14 cellular contexts compared by ENCODE assay signal in the genomic region with DNA sequence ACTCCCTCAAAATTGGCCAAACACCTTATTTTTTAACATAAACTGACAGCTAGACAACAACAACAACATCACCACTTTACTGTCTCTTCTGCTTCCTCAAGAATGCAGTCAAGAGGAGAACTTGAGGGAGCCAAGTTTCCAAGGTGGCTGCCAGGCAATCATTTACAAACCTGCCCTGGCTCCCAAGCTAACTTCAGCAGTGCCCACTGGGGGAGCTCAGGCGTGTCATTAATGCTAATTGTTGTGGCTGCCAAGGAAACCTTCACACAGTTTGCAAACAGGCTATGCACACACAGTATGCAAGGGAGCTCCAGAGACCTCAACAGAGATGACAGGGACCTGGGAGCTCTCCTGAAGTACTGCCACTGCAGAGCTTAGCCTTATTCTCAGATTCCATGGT. TPM values are rescaled to one million over a fixed set of nuclear protein-coding genes. Genes with fewer than 3 reads are reported as not detected.
DNase-seq lines count a peak whose midpoint lies in the region; ATAC-seq and TF ChIP-seq lines count a peak whose summit lies in the region.
"Had no signal": no experiment of that assay in that cellular context is flagged by ENCODE, and none has a peak within 500 bp of the region (broad histone marks: within the 10 kb centered on the region; RNA-seq: fewer than 3 reads in every experiment).

No MANE protein-coding gene starts in this region.

- H3K4me2 ChIP-seq in mesendoderm (ENCODE audit: low read length), result no peak overlapping the region

- no peak overlapping the region for H4K8ac ChIP-seq in mesendoderm (ENCODE audit: low read depth, low read length)

- H3K4me1 ChIP-seq in mesendoderm (ENCODE audit: control insufficient read depth, low read depth, low read length), result peaks cover 6% of the 10 kb centered on the region

- H3K4me3 ChIP-seq in AG10803 (ENCODE audit: low read length), result peak overlapping the region; percentile 17; the same call in 1 of the 2 replicates
- no peak overlapping the region for H3K4me3 ChIP-seq in astrocyte of the spinal cord (ENCODE audit: low read depth, low read length)
- H3K4me3 ChIP-seq in mesendoderm (ENCODE audit: low read length), result no peak overlapping the region

- no peak overlapping the region for H3K4ac ChIP-seq in mesendoderm (ENCODE audit: low read depth, low read length)

- H3K9ac ChIP-seq in mesendoderm (ENCODE audit: low read length), result no peak overlapping the region

- no peak overlapping the region for H2BK15ac ChIP-seq in mesendoderm (replicated peaks; ENCODE audit: low read depth)

- H3K23ac ChIP-seq in mesendoderm (ENCODE audit: low read length), result no peak overlapping the region

- H3K36me3 ChIP-seq in mesendoderm (ENCODE audit: control insufficient read depth, insufficient read depth, low read length), result no peaks in the 10 kb centered on the region

- no CpG with 5 or more reads among the region's 1 CpG for WGBS in mesendoderm (ENCODE audit: extremely low coverage, insufficient coverage, low lambda C conversion rate)

- H3K9me3 Mint-ChIP-seq in activated T-helper 17 cell treated with anti-CD3 and anti-CD28 coated beads, Interleukin-2, amount 50 U/mL, for 72 hours, result no peaks in the 10 kb centered on the region
- H3K9me3 Mint-ChIP-seq: stimulated activated effector memory CD8-positive, alpha-beta T cell treated with anti-CD3 and anti-CD28 coated beads, Interleukin-12 subunit alpha, Interleukin-12 subunit beta, amount 100 ng/mL, for 72 hours had no signal

- TF ChIP-seq CTCF in AG10803 (conservative IDR thresholded peaks at IDR 0.05; ENCODE audit: low read length) (no peak), astrocyte of the spinal cord (IDR thresholded peaks at IDR 0.05; ENCODE audit: low read depth, low read length) (no peak)

- H3K27ac ChIP-seq in mesendoderm (ENCODE audit: low read depth, low read length), result no peak overlapping the region

- H3K4me3 Mint-ChIP-seq in activated T-helper 17 cell treated with anti-CD3 and anti-CD28 coated beads, Interleukin-2, amount 50 U/mL, for 72 hours, result no peak overlapping the region

- H3K4me1 Mint-ChIP-seq in activated T-helper 17 cell treated with anti-CD3 and anti-CD28 coated beads, Interleukin-2, amount 50 U/mL, for 72 hours, result peaks cover 5% of the 10 kb centered on the region

- in situ Hi-C loops in astrocyte of the spinal cord (cut with HindIII; ENCODE audit: low sequenced_read_pairs), result no loop called here

- no peak overlapping the region for H3K18ac ChIP-seq in mesendoderm (ENCODE audit: low read length)

- no peak overlapping the region for H4K5ac ChIP-seq in mesendoderm (ENCODE audit: low read length)

- no peak for ATAC-seq in activated T-helper 17 cell treated with anti-CD3 and anti-CD28 coated beads, Interleukin-2, amount 50 U/mL, for 72 hours (replicated peaks)
- no peak for ATAC-seq in HG03025 (IDR thresholded peaks at IDR 0.05; ENCODE audit: low FRiP score, unreplicated experiment)
- ATAC-seq: stimulated activated effector memory CD8-positive, alpha-beta T cell treated with anti-CD3 and anti-CD28 coated beads, Interleukin-12 subunit alpha, Interleukin-12 subunit beta, amount 100 ng/mL, for 72 hours had no signal

- H3K79me1 ChIP-seq in mesendoderm (ENCODE audit: low read length), result peaks cover 7% of the 10 kb centered on the region

- DNase-seq in AG10803 (ENCODE audit: low read depth), result peak; percentile 17
- peak; percentile 22 for DNase-seq in HT-29 (ENCODE audit: low spot score)
- peak; percentile 19 for DNase-seq in astrocyte of the spinal cord (ENCODE audit: low read depth, low spot score)
- peak; percentile 94 for DNase-seq in mesendoderm
- DNase-seq in NOMO-1 treated with dmso at 0.1 percent for 144 hours (lab: John Stamatoyannopoulos, UW; ENCODE audit: unreplicated experiment), result no peak
- no peak for DNase-seq in GM03348 (ENCODE audit: low spot score)
- DNase-seq: activated CD4-positive, alpha-beta T cell treated with anti-CD3 and anti-CD28 coated beads, Interleukin-2, amount 50 U/mL, for 48 hours; amniotic stem cell; DND-41 had no signal

- H2BK5ac ChIP-seq in mesendoderm (ENCODE audit: low read length), result no peak overlapping the region

- no peak overlapping the region for H2BK120ac ChIP-seq in mesendoderm (ENCODE audit: low read depth, low read length)

- no peak overlapping the region for H3K56ac ChIP-seq in mesendoderm (ENCODE audit: low read length)

- no peaks in the 10 kb centered on the region for H3K79me2 ChIP-seq in mesendoderm (ENCODE audit: control insufficient read depth, insufficient read depth, low read length)

- H2AK5ac ChIP-seq in mesendoderm (ENCODE audit: low read length), result no peak overlapping the region

- H3K27me3 Mint-ChIP-seq in activated T-helper 17 cell treated with anti-CD3 and anti-CD28 coated beads, Interleukin-2, amount 50 U/mL, for 72 hours, result peaks cover 37% of the 10 kb centered on the region

- no peak overlapping the region for H3K27ac Mint-ChIP-seq in activated T-helper 17 cell treated with anti-CD3 and anti-CD28 coated beads, Interleukin-2, amount 50 U/mL, for 72 hours
- H3K27ac Mint-ChIP-seq: stimulated activated effector memory CD8-positive, alpha-beta T cell treated with anti-CD3 and anti-CD28 coated beads, Interleukin-12 subunit alpha, Interleukin-12 subunit beta, amount 100 ng/mL, for 72 hours had no signal

- H3K27me3 ChIP-seq in mesendoderm (ENCODE audit: insufficient read depth, low read length, poor library complexity), result no peaks in the 10 kb centered on the region
- H3K27me3 ChIP-seq: SJSA1 had no signal

- H3K36me3 Mint-ChIP-seq in activated T-helper 17 cell treated with anti-CD3 and anti-CD28 coated beads, Interleukin-2, amount 50 U/mL, for 72 hours (ENCODE audit: low read depth), result no peaks in the 10 kb centered on the region
- H3K36me3 Mint-ChIP-seq: stimulated activated effector memory CD8-positive, alpha-beta T cell treated with anti-CD3 and anti-CD28 coated beads, Interleukin-12 subunit alpha, Interleukin-12 subunit beta, amount 100 ng/mL, for 72 hours had no signal

RNA-seq across cellular contexts. Expression of gene DZIP1L, which starts 2.1 kb away (rescaled TPM):
- not detected in 2 replicates for total RNA-seq in HT-29 (2014; rRNA removed; shearing (Covaris generic))
- 2.6 TPM for polyA plus RNA-seq in mesendoderm (2013, experiment 1 of 2)
- polyA plus RNA-seq in mesendoderm (2013, experiment 2 of 2), result 2.6 TPM
- total RNA-seq in activated T-helper 17 cell treated with anti-CD3 and anti-CD28 coated beads, Interleukin-2, amount 50 U/mL, for 72 hours, result not detected

RNA-seq across cellular contexts. Expression of gene A4GNT, which starts 18.9 kb away (rescaled TPM):
- not detected in 2 replicates for total RNA-seq in HT-29 (2014; rRNA removed; shearing (Covaris generic))
- polyA plus RNA-seq in mesendoderm (2013, experiment 1 of 2), result not detected
- not detected for polyA plus RNA-seq in mesendoderm (2013, experiment 2 of 2)
- not detected for total RNA-seq in activated T-helper 17 cell treated with anti-CD3 and anti-CD28 coated beads, Interleukin-2, amount 50 U/mL, for 72 hours
- total RNA-seq: lung microvascular endothelial cell, SJSA1 had no signal

Comparison
In these comparisons a context has a peak if more than half of its experiments do, and no peak if none do; other contexts are left out.
1. DNase-seq: peak in AG10803 (single experiment), HT-29 (single experiment), astrocyte of the spinal cord (single experiment) and mesendoderm (single experiment); none in NOMO-1 treated with dmso at 0.1 percent for 144 hours (single experiment) and GM03348 (single experiment).